ENCODE assay signal across 15 cellular contexts in genomic region chr17:53896047-53896446, GRCh38.
DNase-seq lines count a peak whose midpoint lies in the region; TF ChIP-seq lines count a peak whose summit lies in the region.
"Had no signal": no experiment of that assay in that cellular context is flagged by ENCODE, and none has a peak within 500 bp of the region (broad histone marks: within the 10 kb centered on the region; RNA-seq: fewer than 3 reads in every experiment).

No MANE protein-coding gene starts in this region.

- no peak overlapping the region for H2BK5ac ChIP-seq in mesendoderm (ENCODE audit: low read length)

- no peak overlapping the region for H3K27ac ChIP-seq in PC-9
- H3K27ac ChIP-seq in mesendoderm (ENCODE audit: low read depth, low read length), result no peak overlapping the region

- CTCF ChIA-PET in PC-9 (lab: Charles Lee), result interaction anchor here (0.6 kb wide), 1 partner anchor 99 kb away, joined by 3 read pairs; no protein-coding TSS in a partner anchor

- H2BK120ac ChIP-seq in mesendoderm (ENCODE audit: low read depth, low read length), result no peak overlapping the region

- no peaks in the 10 kb centered on the region for H3K4me1 Mint-ChIP-seq in type B pancreatic cell (ENCODE audit: unreplicated experiment)
- H3K4me1 Mint-ChIP-seq: CD4-positive, alpha-beta memory T cell had no signal

- no peak overlapping the region for H3K23ac ChIP-seq in mesendoderm (ENCODE audit: low read length)

- no TSS peak for BruUV-seq in PC-9 (replicated peaks; lab: Mats Ljungman, UMichigan)

- TF ChIP-seq CTCF in PC-9 (conservative IDR thresholded peaks at IDR 0.05), result no peak
- no peak for TF ChIP-seq CTCF in type B pancreatic cell (conservative IDR thresholded peaks at IDR 0.05)

- no peaks in the 10 kb centered on the region for H4K20me1 ChIP-seq in PC-9 (ENCODE audit: insufficient read depth)

- H3K4me2 ChIP-seq in PC-9 (no peak overlapping the region), mesendoderm (ENCODE audit: low read length) (no peak overlapping the region)
- H3K4me2 ChIP-seq: SK-N-SH had no signal

- no peak overlapping the region for H3K9ac ChIP-seq in mesendoderm (ENCODE audit: low read length)
- H3K9ac ChIP-seq: SK-N-SH had no signal

- H3K56ac ChIP-seq in mesendoderm (ENCODE audit: low read length), result no peak overlapping the region

- no peaks in the 10 kb centered on the region for H3K36me3 Mint-ChIP-seq in type B pancreatic cell
- H3K36me3 Mint-ChIP-seq: CD4-positive, alpha-beta memory T cell had no signal

- H3K4ac ChIP-seq in mesendoderm (ENCODE audit: low read depth, low read length), result no peak overlapping the region

- no peaks in the 10 kb centered on the region for H3K79me1 ChIP-seq in mesendoderm (ENCODE audit: low read length)

- H3K9me2 ChIP-seq in PC-9 (ENCODE audit: insufficient read depth), result no peaks in the 10 kb centered on the region
- H3K9me2 ChIP-seq: SK-N-SH had no signal

- DNase-seq in AML-193 (lab: John Stamatoyannopoulos, UW), result peak; percentile 5
- DNase-seq in H4 (ENCODE audit: low spot score), result peak; percentile 14
- DNase-seq in PC-9, result no peak
- DNase-seq in mesendoderm, result peak; percentile 5
- DNase-seq in NCI-H446 (lab: John Stamatoyannopoulos, UW), result no peak
- DNase-seq in stimulated activated CD4-positive, alpha-beta T cell treated with anti-CD3 and anti-CD28 coated beads, Interleukin-15, amount 100 ng/mL, for 24 hours, result no peak
- DNase-seq in type B pancreatic cell (ENCODE audit: extremely low spot score, unreplicated experiment), result no peak
- no peak for DNase-seq in NCI-H510A (lab: John Stamatoyannopoulos, UW)
- DNase-seq: CD4-positive, alpha-beta memory T cell; NCI-H1930; NCI-H2171; NCI-H524; SK-N-SH had no signal

- no peaks in the 10 kb centered on the region for H3K79me2 ChIP-seq in PC-9 (ENCODE audit: low read depth)
- H3K79me2 ChIP-seq in mesendoderm (ENCODE audit: control insufficient read depth, insufficient read depth, low read length), result no peaks in the 10 kb centered on the region

- no peak overlapping the region for H4K8ac ChIP-seq in mesendoderm (ENCODE audit: low read depth, low read length)

- H3K4me3 ChIP-seq in PC-9, result no peak overlapping the region
- H3K4me3 ChIP-seq in mesendoderm (ENCODE audit: low read length), result no peak overlapping the region
- H3K4me3 ChIP-seq: HAP-1 had no signal

- peak overlapping the region; percentile 14; the same call in 1 of the 2 replicates for H2AFZ ChIP-seq in PC-9

- no peaks in the 10 kb centered on the region for H3K27me3 Mint-ChIP-seq in type B pancreatic cell
- H3K27me3 Mint-ChIP-seq: CD4-positive, alpha-beta memory T cell had no signal

- H3K36me3 ChIP-seq in PC-9 (ENCODE audit: low read depth) (no peaks in the 10 kb centered on the region), mesendoderm (ENCODE audit: control insufficient read depth, insufficient read depth, low read length) (no peaks in the 10 kb centered on the region)
- H3K36me3 ChIP-seq: HAP-1 had no signal

- H3K4me1 ChIP-seq in PC-9 (replicated peaks; ENCODE audit: insufficient read depth) (no peaks in the 10 kb centered on the region), mesendoderm (ENCODE audit: control insufficient read depth, low read depth, low read length) (no peaks in the 10 kb centered on the region)
- H3K4me1 ChIP-seq: HAP-1 had no signal

- no peak overlapping the region for H2BK15ac ChIP-seq in mesendoderm (replicated peaks; ENCODE audit: low read depth)

- H3K27me3 ChIP-seq in PC-9 (ENCODE audit: insufficient read depth, low read depth) (no peaks in the 10 kb centered on the region), mesendoderm (ENCODE audit: insufficient read depth, low read length, poor library complexity) (peaks cover 2% of the 10 kb centered on the region)

- POLR2A ChIA-PET in PC-9 (lab: Charles Lee; ENCODE audit: unreplicated experiment), result no interaction called here

- H3K9me3 ChIP-seq in PC-9 (ENCODE audit: insufficient read depth, low read depth), result no peaks in the 10 kb centered on the region
- H3K9me3 ChIP-seq: HAP-1 had no signal

- no CpG with 5 or more reads among the region's 1 CpG for WGBS in mesendoderm (ENCODE audit: extremely low coverage, insufficient coverage, low lambda C conversion rate)

- no peak overlapping the region for H3K4me3 Mint-ChIP-seq in type B pancreatic cell
- H3K4me3 Mint-ChIP-seq: CD4-positive, alpha-beta memory T cell; T-helper 1 cell treated with Interleukin-12 subunit alpha and Interleukin-12 subunit beta and Interleukin-4 antibody, amounts not matched to agents 30 μg/mL and 1 μg/mL, for 36 hours had no signal

- no peaks in the 10 kb centered on the region for H3K9me3 Mint-ChIP-seq in type B pancreatic cell

- no peak overlapping the region for H3K27ac Mint-ChIP-seq in type B pancreatic cell
- H3K27ac Mint-ChIP-seq: CD4-positive, alpha-beta memory T cell; T-helper 1 cell treated with Interleukin-12 subunit alpha and Interleukin-12 subunit beta and Interleukin-4 antibody, amounts not matched to agents 30 μg/mL and 1 μg/mL, for 36 hours had no signal

- no peak overlapping the region for H4K5ac ChIP-seq in mesendoderm (ENCODE audit: low read length)

- intact Hi-C loops in PC-9 (cut with micrococcal nuclease; ENCODE audit: unreplicated experiment), result no loop called here

- H3K18ac ChIP-seq in mesendoderm (ENCODE audit: low read length), result no peak overlapping the region

- H3F3A ChIP-seq in PC-9 (ENCODE audit: insufficient read depth, low read depth), result no peaks in the 10 kb centered on the region

- no peak overlapping the region for H2AK5ac ChIP-seq in mesendoderm (ENCODE audit: low read length)

Comparison
In these comparisons a context has a peak if more than half of its experiments do, and no peak if none do; other contexts are left out.
1. DNase-seq: peak in AML-193 (2 of 2), H4 (single experiment) and mesendoderm (single experiment); none in PC-9 (0 of 2), NCI-H446 (0 of 2), stimulated activated CD4-positive, alpha-beta T cell treated with anti-CD3 and anti-CD28 coated beads, Interleukin-15, amount 100 ng/mL, for 24 hours (single experiment), type B pancreatic cell (single experiment) and NCI-H510A (single experiment).